ENCODE assay signal across 8 cellular contexts in genomic region chr12:32755654-32756475, GRCh38. TPM values are rescaled to one million over a fixed set of nuclear protein-coding genes. Genes with fewer than 3 reads are reported as not detected.
A peak's percentile ranks its signal among the peaks of the same experiment; 100 is the strongest.
DNase-seq lines count a peak whose midpoint lies in the region; ATAC-seq and TF ChIP-seq lines count a peak whose summit lies in the region.

TSS of gene YARS2 (minus strand) at chr12:32755897. CDS start at chr12:32755874, 23 bp downstream.

- H3K4me3 ChIP-seq in ACC112 (ENCODE audit: low read depth, low read length) (peak within 1 kb of the TSS; percentile 92), mammary epithelial cell (replicated peaks in 1 of 3; ENCODE audit: insufficient read depth in 1 of 3, low read depth in 2 of 3, low read length in 3 of 3) (peak within 1 kb of the TSS; percentile 68 to 82 (median 76))

- DNase-seq in NCI-H2196 (lab: John Stamatoyannopoulos, UW; ENCODE audit: unreplicated experiment) (peak; percentile 98), mammary epithelial cell (peak; percentile 93), iPS-NIHi7 (ENCODE audit: extremely low spot score) (peak; percentile 92), smooth muscle cell of the brain vasculature (ENCODE audit: low read depth, low spot score) (peak; percentile 95)

- intact Hi-C loops in mammary epithelial cell (cut with micrococcal nuclease): loop anchor here (1.0 to 10.0 kb wide), 14 partner anchors 66 to 1266 kb away; partner anchors contain the start of genes ALG10, DNM1L, ETFBKMT and FGD4

- peaks cover 23% of the 10 kb centered on the region for H3K4me1 ChIP-seq in ACC112 (ENCODE audit: control insufficient read depth, insufficient read depth, low read length, unreplicated experiment)
- peaks cover 23% of the 10 kb centered on the region for H3K4me1 ChIP-seq in mammary epithelial cell (ENCODE audit: insufficient read depth, low read length)

- H3K79me2 ChIP-seq in ACC112 (ENCODE audit: control insufficient read depth, insufficient read depth, low read length, unreplicated experiment) (peaks cover 33% of the 10 kb centered on the region), mammary epithelial cell (ENCODE audit: insufficient read depth, low read length) (peaks cover 39% of the 10 kb centered on the region)

- no peaks in the 10 kb centered on the region for H3K27me3 ChIP-seq in ACC112 (ENCODE audit: insufficient read depth, low read length)
- H3K27me3 ChIP-seq in mammary epithelial cell (ENCODE audit: insufficient read depth, low read length): no peaks in the 10 kb centered on the region

- under 1% methylated on average over 31 of the region's 39 CpGs for WGBS in mammary epithelial cell (ENCODE audit: low coverage, missing lambda C conversion rate)

- dilution Hi-C loops in mammary epithelial cell (cut with HindIII; ENCODE audit: low sequenced_read_pairs): no loop called here

- TF ChIP-seq CTCF in VCaP (conservative IDR thresholded peaks at IDR 0.05) (peak; percentile 83), mammary epithelial cell (conservative IDR thresholded peaks at IDR 0.05 in 1 of 2, IDR thresholded peaks at IDR 0.05 in 1 of 2; ENCODE audit: extremely low read depth in 1 of 2, insufficient read depth in 1 of 2, low read depth in 1 of 2, low read length in 2 of 2) (peak; percentile 71 to 81)

- no TSS peak for BruUV-seq in mammary epithelial cell (replicated peaks; lab: Mats Ljungman, UMichigan)

- H2AFZ ChIP-seq in ACC112 (ENCODE audit: low read length, unreplicated experiment) (peak within 1 kb of the TSS; percentile 97), mammary epithelial cell (ENCODE audit: low read depth, low read length) (peak within 1 kb of the TSS; percentile 96)

- H3K27ac ChIP-seq in ACC112 (ENCODE audit: low read depth, low read length) (peak within 1 kb of the TSS; percentile 83), VCaP (peak within 1 kb of the TSS; percentile 92), mammary epithelial cell (ENCODE audit: insufficient read depth, low read depth, low read length) (peak within 1 kb of the TSS; percentile 96)

- no peaks in the 10 kb centered on the region for H3K9me3 ChIP-seq in mammary epithelial cell (replicated peaks; ENCODE audit: insufficient read depth, low read length)

- ATAC-seq in GM18867 (IDR thresholded peaks at IDR 0.05; ENCODE audit: unreplicated experiment) (peak; percentile 86), HG03108 (IDR thresholded peaks at IDR 0.05; ENCODE audit: unreplicated experiment) (peak; percentile 91)

- CTCF ChIA-PET in mammary epithelial cell (lab: Charles Lee; ENCODE audit: low non-redundant PET): interaction anchor here (0.6 to 1.1 kb wide), 6 partner anchors 19 to 1504 kb away, joined by 3 to 10 read pairs (median 4); no protein-coding TSS in a partner anchor

- H3K36me3 ChIP-seq in ACC112 (ENCODE audit: insufficient read depth, low read length) (peaks cover 18% of the 10 kb centered on the region), mammary epithelial cell (ENCODE audit: insufficient read depth, low read length) (peaks cover 19% of the 10 kb centered on the region)

- in situ Hi-C loops in mammary epithelial cell (cut with MboI; ENCODE audit: low sequenced_read_pairs in 2 of 2): loop anchor here (10.0 to 25.0 kb wide), 5 partner anchors 139 to 1256 kb away; partner anchors contain the start of genes ALG10 (in 1 of the 2) and PKP2 (in 1 of the 2)

- no peaks in the 10 kb centered on the region for H4K20me1 ChIP-seq in mammary epithelial cell (ENCODE audit: insufficient read depth, low read length)

- H3K4me2 ChIP-seq in mammary epithelial cell (ENCODE audit: insufficient read depth, low read depth, low read length): peak within 1 kb of the TSS; percentile 93

- peak within 1 kb of the TSS; percentile 96 for H3K9ac ChIP-seq in mammary epithelial cell (ENCODE audit: insufficient read depth, low read length)

RNA-seq across cellular contexts. Expression of gene YARS2, which starts in this region (rescaled TPM):
- 10 to 100 TPM; 31.5 to 37.5 TPM for total RNA-seq in mammary epithelial cell
- polyA plus RNA-seq in mammary epithelial cell: 25.6 TPM
- polyA minus RNA-seq in mammary epithelial cell: 8.5 TPM

Comparison
In these comparisons a context has a peak if more than half of its experiments do, and no peak if none do; other contexts are left out.
1. Peak in every context shown above with its lines: DNase-seq, ATAC-seq, H3K4me3 ChIP-seq and H3K27ac ChIP-seq.